In the genomic region with DNA sequence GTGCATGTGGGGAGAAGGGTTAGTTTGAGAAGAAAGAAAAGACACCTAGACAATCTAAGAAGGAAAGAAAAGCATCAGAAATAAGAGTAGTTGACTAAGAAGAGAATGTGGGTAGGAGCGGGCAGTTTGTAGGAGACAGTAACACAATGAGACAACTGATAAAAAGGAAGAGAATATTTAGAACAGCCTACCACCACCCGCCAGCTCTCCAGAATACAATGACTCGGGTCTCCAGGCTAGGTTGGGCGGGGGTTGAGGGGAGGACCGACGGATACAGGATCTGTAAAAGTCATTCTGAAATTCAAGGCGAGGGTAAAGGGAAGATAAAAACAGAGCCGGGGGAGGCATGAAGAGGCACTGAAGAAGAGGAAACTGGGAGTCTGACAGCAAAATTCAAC, we compare ENCODE assay signal across 8 cellular contexts. TPM values are rescaled to one million over a fixed set of nuclear protein-coding genes. Genes with fewer than 3 reads are reported as not detected.
A peak's percentile ranks its signal among the peaks of the same experiment; 100 is the strongest.
DNase-seq lines count a peak whose midpoint lies in the region; ATAC-seq and TF ChIP-seq lines count a peak whose summit lies in the region.

No MANE protein-coding gene starts in this region.

- H3K27me3 ChIP-seq in cardiac muscle cell: no peaks in the 10 kb centered on the region

- H3K36me3 ChIP-seq in cardiac muscle cell: peaks cover 5% of the 10 kb centered on the region

- DNase-seq in activated CD8-positive, alpha-beta memory T cell treated with anti-CD3 and anti-CD28 coated beads, Interleukin-2, amount 50 U/mL, for 48 hours: peak; percentile 63
- DNase-seq in activated CD8-positive, alpha-beta memory T cell treated with anti-CD3 and anti-CD28 coated beads, Interleukin-2, amount 50 U/mL, for 4 hours: no peak
- DNase-seq in activated T-cell treated with anti-CD3 and anti-CD28 coated beads, Interleukin-2, amount 50 U/mL, for 4 hours: no peak
- DNase-seq in cardiac muscle cell (ENCODE audit: low read depth in 1 of 2, low spot score in 1 of 2) (peak in 1 of 2 donors; percentile 45), sciatic nerve (ENCODE audit: low spot score) (no peak), NCI-H524 (lab: John Stamatoyannopoulos, UW) (no peak)

- peak; percentile 25 to 47 for ATAC-seq in activated T-cell treated with anti-CD3 and anti-CD28 coated beads, Interleukin-2, amount 50 U/mL, for 4 hours
- ATAC-seq in sciatic nerve: peak; percentile 11
- ATAC-seq in HG03139 (IDR thresholded peaks at IDR 0.05; ENCODE audit: unreplicated experiment): no peak
- no peak for ATAC-seq in GM19328 (IDR thresholded peaks at IDR 0.05; ENCODE audit: unreplicated experiment)

- H3K9me3 ChIP-seq in cardiac muscle cell (ENCODE audit: low read depth): no peaks in the 10 kb centered on the region

- no peak for TF ChIP-seq CTCF in cardiac muscle cell (IDR thresholded peaks at IDR 0.05; ENCODE audit: low read depth, low read length)

- intact Hi-C loops in sciatic nerve (cut with DNase I): no loop called here

- peaks cover 8% of the 10 kb centered on the region for H3K4me1 ChIP-seq in cardiac muscle cell (ENCODE audit: low read depth)

- peaks cover 29% of the 10 kb centered on the region for H3K4me1 Mint-ChIP-seq in activated T-cell treated with anti-CD3 and anti-CD28 coated beads, Interleukin-2, amount 50 U/mL, for 4 hours (ENCODE audit: low read depth)

- H3K27me3 Mint-ChIP-seq in activated T-cell treated with anti-CD3 and anti-CD28 coated beads, Interleukin-2, amount 50 U/mL, for 4 hours (ENCODE audit: low read depth): no peaks in the 10 kb centered on the region

- H3K4me3 Mint-ChIP-seq in activated T-cell treated with anti-CD3 and anti-CD28 coated beads, Interleukin-2, amount 50 U/mL, for 4 hours: peak overlapping the region; percentile 99

- peak overlapping the region; percentile 88 for H3K4me3 ChIP-seq in cardiac muscle cell

- H3K9me3 Mint-ChIP-seq in activated T-cell treated with anti-CD3 and anti-CD28 coated beads, Interleukin-2, amount 50 U/mL, for 4 hours: no peaks in the 10 kb centered on the region

- H3K27ac ChIP-seq in cardiac muscle cell: peak overlapping the region; percentile 96

- peaks cover 6% of the 10 kb centered on the region for H3K36me3 Mint-ChIP-seq in activated T-cell treated with anti-CD3 and anti-CD28 coated beads, Interleukin-2, amount 50 U/mL, for 4 hours (ENCODE audit: insufficient read depth)

RNA-seq across cellular contexts. Expression of gene ABHD16A, which starts 0.7 kb away (rescaled TPM):
- 10 to 100 TPM; 33.9 to 38.1 (median 35.2) TPM for total RNA-seq in activated T-cell treated with anti-CD3 and anti-CD28 coated beads, Interleukin-2, amount 50 U/mL, for 4 hours
- total RNA-seq in cardiac muscle cell: 48.0 and 66.3 TPM in 2 replicates
- polyA plus RNA-seq in cardiac muscle cell: 61.5 and 65.1 TPM in 2 replicates
- 46.0 TPM for total RNA-seq in sciatic nerve

RNA-seq across cellular contexts. Expression of gene LY6G6F, which starts 4.2 kb away (rescaled TPM):
- total RNA-seq in activated T-cell treated with anti-CD3 and anti-CD28 coated beads, Interleukin-2, amount 50 U/mL, for 4 hours: not detected
- total RNA-seq in cardiac muscle cell (not detected in 2 replicates), sciatic nerve (not detected)
- not detected in 2 replicates for polyA plus RNA-seq in cardiac muscle cell

RNA-seq across cellular contexts. Expression of gene LY6G6D, which starts 12.7 kb away (rescaled TPM):
- not detected for total RNA-seq in activated T-cell treated with anti-CD3 and anti-CD28 coated beads, Interleukin-2, amount 50 U/mL, for 4 hours
- total RNA-seq in cardiac muscle cell (not detected in 2 replicates), sciatic nerve (not detected)
- polyA plus RNA-seq in cardiac muscle cell: not detected in 2 replicates

RNA-seq across cellular contexts. Expression of gene LY6G6C, which starts 19.1 kb away (rescaled TPM):
- not detected for total RNA-seq in activated T-cell treated with anti-CD3 and anti-CD28 coated beads, Interleukin-2, amount 50 U/mL, for 4 hours
- not detected in 2 replicates for total RNA-seq in cardiac muscle cell
- 0.24 TPM in 1 of 2 replicates, not detected in the other for polyA plus RNA-seq in cardiac muscle cell
- 0.71 TPM for total RNA-seq in sciatic nerve

RNA-seq across cellular contexts. Expression of gene MPIG6B, which starts 20.8 kb away (rescaled TPM):
- total RNA-seq in activated T-cell treated with anti-CD3 and anti-CD28 coated beads, Interleukin-2, amount 50 U/mL, for 4 hours: under 1 TPM in 2 of 3 donors, not detected in 1; 0.33 to 0.55 TPM
- total RNA-seq in cardiac muscle cell (not detected in 2 replicates), sciatic nerve (0.62 TPM)
- polyA plus RNA-seq in cardiac muscle cell: not detected in 2 replicates

Comparison
In these comparisons a context has a peak if more than half of its experiments do, and no peak if none do; other contexts are left out.
1. ATAC-seq: peak in activated T-cell treated with anti-CD3 and anti-CD28 coated beads, Interleukin-2, amount 50 U/mL, for 4 hours (2 of 2) and sciatic nerve (single experiment); none in HG03139 (single experiment) and GM19328 (single experiment).